13 cellular contexts compared by ENCODE assay signal in genomic region chr5:16457451-16457850, GRCh38. TPM values are rescaled to one million over a fixed set of nuclear protein-coding genes. Genes with fewer than 3 reads are reported as not detected.
DNase-seq lines count a peak whose midpoint lies in the region; ATAC-seq and TF ChIP-seq lines count a peak whose summit lies in the region.
"Had no signal": no experiment of that assay in that cellular context is flagged by ENCODE, and none has a peak within 500 bp of the region (broad histone marks: within the 10 kb centered on the region; RNA-seq: fewer than 3 reads in every experiment).

No MANE protein-coding gene starts in this region.

- no peaks in the 10 kb centered on the region for H3K27me3 Mint-ChIP-seq in CD8-positive, alpha-beta memory T cell
- H3K27me3 Mint-ChIP-seq: naive B cell had no signal

- no peak overlapping the region for H4K8ac ChIP-seq in mesenchymal stem cell (ENCODE audit: low read length)

- H3K79me1 ChIP-seq in mesenchymal stem cell (replicated peaks; ENCODE audit: low read length, poor library complexity, severe bottlenecking) = peaks cover 9% of the 10 kb centered on the region

- H3K27ac ChIP-seq in CD8-positive, alpha-beta memory T cell (ENCODE audit: low read depth, low read length) = no peak overlapping the region
- H3K27ac ChIP-seq in angular gyrus (ENCODE audit: low read depth, low read length) (peak overlapping the region; percentile 38), mesenchymal stem cell (ENCODE audit: low read length, poor library complexity, severe bottlenecking) (no peak overlapping the region)
- H3K27ac ChIP-seq: right lobe of liver had no signal

- DNase-seq in BE2C (no peak), mesenchymal stem cell (no peak), GDM1 (lab: John Stamatoyannopoulos, UW) (no peak)
- DNase-seq in CD8-positive, alpha-beta memory T cell = no peak
- DNase-seq: activated CD4-positive, alpha-beta T cell treated with anti-CD3 and anti-CD28 coated beads, Interleukin-2, amount 50 U/mL, for 1 hour; Karpas-422; kidney; naive B cell; NCI-H2029; right lobe of liver had no signal

- TF ChIP-seq CTCF in BE2C (IDR thresholded peaks at IDR 0.05; ENCODE audit: low read depth, low read length) = peak; percentile 43

- H3K9ac ChIP-seq in mesenchymal stem cell (ENCODE audit: low read length) = peak overlapping the region; percentile 75

- H3K27ac Mint-ChIP-seq in CD8-positive, alpha-beta memory T cell = peak overlapping the region in 6 of 8 donors; percentile 10 to 72 (median 28)

- H3K18ac ChIP-seq in mesenchymal stem cell (ENCODE audit: low read depth in 1 of 2, low read length in 2 of 2) = peak overlapping the region in 1 of 2 experiments; percentile 28

- no peak overlapping the region for H2BK15ac ChIP-seq in mesenchymal stem cell (ENCODE audit: low read depth, poor library complexity, severe bottlenecking)

- H3K4ac ChIP-seq in mesenchymal stem cell (ENCODE audit: low read depth in 1 of 2, low read length in 2 of 2) = no peak overlapping the region

- H3K4me2 ChIP-seq in mesenchymal stem cell (ENCODE audit: low read length, poor library complexity, severe bottlenecking) = no peak overlapping the region

- H3K23ac ChIP-seq in mesenchymal stem cell (ENCODE audit: low read length in 2 of 2) = no peak overlapping the region

- peak overlapping the region in 2 of 7 donors; percentile 11 to 27 for H3K4me3 Mint-ChIP-seq in CD8-positive, alpha-beta memory T cell
- H3K4me3 Mint-ChIP-seq: naive B cell had no signal

- 90% methylated on average over 3 of the region's 3 CpGs for WGBS in mesenchymal stem cell

- CTCF ChIA-PET in CD8-positive, alpha-beta memory T cell (lab: Charles Lee) = interaction anchor here (0.7 to 2.0 kb wide), 3 partner anchors 11 to 209 kb away, joined by 3 to 7 read pairs (median 3); no protein-coding TSS in a partner anchor

- H3K4me3 ChIP-seq in BE2C (ENCODE audit: low read depth, low read length) = no peak overlapping the region
- H3K4me3 ChIP-seq in CD8-positive, alpha-beta memory T cell (ENCODE audit: low read length) = no peak overlapping the region
- no peak overlapping the region for H3K4me3 ChIP-seq in mesenchymal stem cell (ENCODE audit: insufficient read depth in 1 of 2, low read depth in 1 of 2, low read length in 2 of 2)
- H3K4me3 ChIP-seq: right lobe of liver had no signal

- no peak for ATAC-seq in HG03175 (IDR thresholded peaks at IDR 0.05; ENCODE audit: unreplicated experiment)
- ATAC-seq in GM19463 (IDR thresholded peaks at IDR 0.05; ENCODE audit: unreplicated experiment) = no peak

- H3K14ac ChIP-seq in mesenchymal stem cell (ENCODE audit: low read length in 2 of 2) = no peak overlapping the region

- no peak overlapping the region for H2AK5ac ChIP-seq in mesenchymal stem cell (ENCODE audit: low read length, severe bottlenecking)

- H2AFZ ChIP-seq in mesenchymal stem cell (ENCODE audit: low read depth, low read length) = no peak overlapping the region

- H3K4me1 ChIP-seq in BE2C (peaks cover 19% of the 10 kb centered on the region), mesenchymal stem cell (ENCODE audit: control insufficient read depth, insufficient read depth, low read depth, low read length) (peaks cover 10% of the 10 kb centered on the region)
- H3K4me1 ChIP-seq in CD8-positive, alpha-beta memory T cell (ENCODE audit: insufficient read depth, low read length) = peaks cover 65% of the 10 kb centered on the region

- H2BK5ac ChIP-seq in mesenchymal stem cell (ENCODE audit: low read depth, low read length, poor library complexity, severe bottlenecking) = no peak overlapping the region

- H3K27me3 ChIP-seq in BE2C = no peaks in the 10 kb centered on the region
- no peaks in the 10 kb centered on the region for H3K27me3 ChIP-seq in CD8-positive, alpha-beta memory T cell (ENCODE audit: insufficient read depth, low read length, poor library complexity, severe bottlenecking)
- H3K27me3 ChIP-seq in mesenchymal stem cell (ENCODE audit: control insufficient read depth in 1 of 2, insufficient read depth in 1 of 2, low read length in 2 of 2) = no peaks in the 10 kb centered on the region
- H3K27me3 ChIP-seq: right lobe of liver had no signal

- H3K36me3 ChIP-seq in BE2C = peaks cover 80% of the 10 kb centered on the region
- peaks cover 50% of the 10 kb centered on the region for H3K36me3 ChIP-seq in CD8-positive, alpha-beta memory T cell (ENCODE audit: insufficient read depth, low read length)
- H3K36me3 ChIP-seq in mesenchymal stem cell (ENCODE audit: control insufficient read depth in 1 of 2, insufficient read depth in 2 of 2, low read depth in 1 of 2, low read length in 2 of 2) = peaks cover 14 to 89% of the 10 kb centered on the region in 2 experiments

- H3K9me3 ChIP-seq in BE2C (no peaks in the 10 kb centered on the region), mesenchymal stem cell (ENCODE audit: control insufficient read depth, low read length) (no peaks in the 10 kb centered on the region)
- H3K9me3 ChIP-seq in CD8-positive, alpha-beta memory T cell (ENCODE audit: low read length) = no peaks in the 10 kb centered on the region
- H3K9me3 ChIP-seq: right lobe of liver had no signal

- peaks cover 5 to 91% (median 20%) of the 10 kb centered on the region in 3 donors for H3K36me3 Mint-ChIP-seq in CD8-positive, alpha-beta memory T cell

- no peaks in the 10 kb centered on the region for H3K9me3 Mint-ChIP-seq in CD8-positive, alpha-beta memory T cell
- H3K9me3 Mint-ChIP-seq: naive B cell had no signal

- POLR2A ChIA-PET in CD8-positive, alpha-beta memory T cell (lab: Charles Lee) = no interaction called here

- no peak overlapping the region for H2BK120ac ChIP-seq in mesenchymal stem cell (ENCODE audit: low read depth, low read length)

- H2BK12ac ChIP-seq in mesenchymal stem cell (ENCODE audit: low read length in 2 of 2) = peak overlapping the region in 1 of 2 experiments; percentile 29

- peaks cover 63 to 93% (median 93%) of the 10 kb centered on the region in 3 donors for H3K4me1 Mint-ChIP-seq in CD8-positive, alpha-beta memory T cell

- H4K91ac ChIP-seq in mesenchymal stem cell (ENCODE audit: low read length) = no peak overlapping the region

RNA-seq across cellular contexts. Expression of gene ZNF622, which starts 8.1 kb away (rescaled TPM):
- 95.9 TPM for polyA plus RNA-seq in BE2C (2012; ENCODE audit: insufficient read depth, insufficient read length, low read depth)
- total RNA-seq in CD8-positive, alpha-beta memory T cell = 10 to 100 TPM; 45.1 to 45.9 TPM
- polyA plus RNA-seq in CD8-positive, alpha-beta memory T cell = 54.9 TPM
- polyA plus RNA-seq in mesenchymal stem cell (2013, experiment 1 of 2) = 40.8 TPM
- 41.3 TPM for polyA plus RNA-seq in mesenchymal stem cell (2013, experiment 2 of 2)
